27 cellular contexts compared by ENCODE assay signal in genomic region chr7:111059826-111060225, GRCh38. TPM values are rescaled to one million over a fixed set of nuclear protein-coding genes. Genes with fewer than 3 reads are reported as not detected.
"Had no signal": no experiment of that assay in that cellular context is flagged by ENCODE, and none has a peak within 500 bp of the region (broad histone marks: within the 10 kb centered on the region; RNA-seq: fewer than 3 reads in every experiment).

No MANE protein-coding gene starts in this region.

- H3K27ac ChIP-seq: colonic mucosa, esophagus muscularis mucosa, gastrocnemius medialis, heart left ventricle, hepatocyte, left lung, ovary, right lobe of liver, thoracic aorta, tibial nerve, vagina had no signal

- DNase-seq: colonic mucosa; effector CD8-positive, alpha-beta T cell; gastrocnemius medialis; heart left ventricle; left cardiac atrium; left lung; mesendoderm; naive thymus-derived CD8-positive, alpha-beta T cell; nephron progenitor cell; occipital lobe; ovary; right lobe of liver; small intestine; stimulated activated CD4-positive, alpha-beta T cell treated with anti-CD3 and anti-CD28 coated beads, Interleukin-15, amount 100 ng/mL, for 24 hours; stimulated activated CD4-positive, alpha-beta T cell treated with anti-CD3 and anti-CD28 coated beads, Interleukin-2, amount 100 ng/mL, for 48 hours; stimulated activated naive B cell treated with anti-CD40 and anti-IgM and Interleukin-4, amounts not matched to agents 10 μg/mL and 1 μg/mL and 100 μg/mL, for 72 hours had no signal

- ATAC-seq: gastrocnemius medialis; heart left ventricle; left lung; naive thymus-derived CD8-positive, alpha-beta T cell; right lobe of liver; stimulated activated naive B cell treated with anti-CD40 and anti-IgM and Interleukin-4, amounts not matched to agents 10 μg/mL and 1 μg/mL and 100 μg/mL, for 72 hours had no signal

- H3K27me3 ChIP-seq: colonic mucosa, esophagus muscularis mucosa, gastrocnemius medialis, heart left ventricle, hepatocyte, left lung, ovary, right lobe of liver, tibial nerve, vagina had no signal

- H3K9me3 ChIP-seq: colonic mucosa, esophagus muscularis mucosa, gastrocnemius medialis, right lobe of liver, thoracic aorta, vagina had no signal

- H3K27ac Mint-ChIP-seq: dendritic cell treated with granulocyte-macrophage colony-stimulating factor and Interleukin-4, amounts not matched to agents 40 ng/mL and 50 ng/mL, for 4 days; nephron progenitor cell; stimulated activated naive B cell treated with anti-CD40 and anti-IgM and Interleukin-4, amounts not matched to agents 10 μg/mL and 1 μg/mL and 100 μg/mL, for 72 hours; stimulated activated naive CD8-positive, alpha-beta T cell treated with anti-CD3 and anti-CD28 coated beads, Interleukin-15, Interleukin-2, amounts not matched to agents 100 ng/mL and 50 ng/mL, for 24 hours had no signal

- H3K4me1 Mint-ChIP-seq: nephron progenitor cell had no signal

- H3K36me3 ChIP-seq: colonic mucosa, esophagus muscularis mucosa, gastrocnemius medialis, heart left ventricle, left lung, ovary, right lobe of liver, thoracic aorta, tibial nerve, vagina had no signal

- H3K27me3 Mint-ChIP-seq: dendritic cell treated with granulocyte-macrophage colony-stimulating factor and Interleukin-4, amounts not matched to agents 40 ng/mL and 50 ng/mL, for 4 days; naive thymus-derived CD8-positive, alpha-beta T cell; stimulated activated naive B cell treated with anti-CD40 and anti-IgM and Interleukin-4, amounts not matched to agents 10 μg/mL and 1 μg/mL and 100 μg/mL, for 72 hours; stimulated activated naive CD8-positive, alpha-beta T cell treated with anti-CD3 and anti-CD28 coated beads, Interleukin-15, Interleukin-2, amounts not matched to agents 100 ng/mL and 50 ng/mL, for 24 hours had no signal

- H3K4me1 ChIP-seq: colonic mucosa, esophagus muscularis mucosa, heart left ventricle, left lung, right lobe of liver, tibial nerve, vagina had no signal

- H3K4me3 Mint-ChIP-seq: dendritic cell treated with granulocyte-macrophage colony-stimulating factor and Interleukin-4, amounts not matched to agents 40 ng/mL and 50 ng/mL, for 4 days; naive thymus-derived CD8-positive, alpha-beta T cell; nephron progenitor cell; stimulated activated naive B cell treated with anti-CD40 and anti-IgM and Interleukin-4, amounts not matched to agents 10 μg/mL and 1 μg/mL and 100 μg/mL, for 72 hours; stimulated activated naive CD8-positive, alpha-beta T cell treated with anti-CD3 and anti-CD28 coated beads, Interleukin-15, Interleukin-2, amounts not matched to agents 100 ng/mL and 50 ng/mL, for 24 hours had no signal

- H3K4me3 ChIP-seq: colonic mucosa, esophagus muscularis mucosa, gastrocnemius medialis, heart left ventricle, hepatocyte, left lung, ovary, right lobe of liver, thoracic aorta, tibial nerve, vagina had no signal

RNA-seq across cellular contexts. Expression of gene LRRN3, which starts 31.1 kb away (rescaled TPM):
- total RNA-seq: endothelial cell of umbilical vein, epithelial cell of proximal tubule, lung microvascular endothelial cell, pulmonary artery endothelial cell had no signal
- polyA plus RNA-seq: endothelial cell of umbilical vein had no signal
